8 cellular contexts compared by ENCODE assay signal in the genomic region with DNA sequence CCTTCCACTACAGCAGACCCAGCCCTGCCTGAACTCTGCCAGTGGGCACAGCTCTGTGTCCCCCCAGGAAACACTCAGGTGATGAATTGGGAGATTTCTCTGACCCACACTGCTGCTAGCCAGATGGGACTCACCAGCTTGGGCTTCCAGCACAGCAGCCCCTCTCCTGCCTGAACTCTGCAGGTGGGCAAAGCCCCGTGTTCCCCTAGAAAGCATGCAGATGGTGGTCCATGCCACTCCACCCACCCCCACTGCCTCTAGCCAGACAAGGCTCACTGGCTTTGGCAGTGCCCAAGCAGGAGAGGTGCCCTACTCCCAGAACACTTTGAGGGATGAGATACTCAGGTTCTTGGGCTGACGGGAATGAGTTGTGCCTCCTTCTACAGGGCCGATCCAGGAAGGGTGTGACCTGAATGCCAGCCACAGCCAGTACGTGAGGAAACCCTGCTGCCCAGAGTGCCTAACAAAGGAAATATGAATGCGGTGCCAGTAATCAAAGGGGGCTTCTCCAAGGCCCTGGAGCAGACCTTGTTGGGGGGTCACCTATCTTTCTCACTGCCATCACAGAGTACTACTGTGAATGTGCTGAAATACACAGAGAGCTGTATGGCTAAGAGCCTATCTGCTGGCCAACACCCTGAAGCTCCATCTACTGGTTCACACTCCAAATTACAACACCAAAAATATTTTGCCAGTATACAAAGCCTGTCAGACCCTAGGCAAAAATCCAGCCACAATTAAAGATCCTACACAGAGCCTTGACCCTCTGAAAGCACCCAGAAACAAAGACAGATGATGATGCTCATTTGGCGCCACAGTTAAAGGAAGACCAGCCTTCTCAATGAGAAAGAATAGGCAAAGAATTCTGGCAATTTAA.
DNase-seq lines count a peak whose midpoint lies in the region; ATAC-seq and TF ChIP-seq lines count a peak whose summit lies in the region.

No MANE protein-coding gene starts in this region.

- H3K36me3 ChIP-seq in testis (ENCODE audit: low read depth, missing control alignments) = no peaks in the 10 kb centered on the region
- no peaks in the 10 kb centered on the region for H3K36me3 ChIP-seq in gastroesophageal sphincter

- no peak for TF ChIP-seq EP300 in gastroesophageal sphincter (IDR thresholded peaks at IDR 0.05)

- H3K9me3 ChIP-seq in testis (no peaks in the 10 kb centered on the region), gastroesophageal sphincter (no peaks in the 10 kb centered on the region)

- H3K4me3 ChIP-seq in testis = no peak overlapping the region
- H3K4me3 ChIP-seq in gastroesophageal sphincter = no peak overlapping the region

- H3K9me3 Mint-ChIP-seq in stimulated activated memory B cell treated with anti-CD40 and anti-IgM and Interleukin-4, amounts not matched to agents 10 μg/mL and 1 μg/mL and 100 μg/mL, for 72 hours = peaks cover 6% of the 10 kb centered on the region

- H3K36me3 Mint-ChIP-seq in stimulated activated memory B cell treated with anti-CD40 and anti-IgM and Interleukin-4, amounts not matched to agents 10 μg/mL and 1 μg/mL and 100 μg/mL, for 72 hours = peaks cover 11% of the 10 kb centered on the region

- peak; percentile 70 for ATAC-seq in stimulated activated memory B cell treated with anti-CD40 and anti-IgM and Interleukin-4, amounts not matched to agents 10 μg/mL and 1 μg/mL and 100 μg/mL, for 72 hours
- ATAC-seq in HG03520 (IDR thresholded peaks at IDR 0.05; ENCODE audit: unreplicated experiment) (no peak), gastroesophageal sphincter (no peak)

- H3K27ac ChIP-seq in RWPE1 (no peak overlapping the region), testis (no peak overlapping the region), gastroesophageal sphincter (no peak overlapping the region)

- H3K4me1 ChIP-seq in testis (no peaks in the 10 kb centered on the region), gastroesophageal sphincter (no peaks in the 10 kb centered on the region)

- H3K4me3 Mint-ChIP-seq in stimulated activated memory B cell treated with anti-CD40 and anti-IgM and Interleukin-4, amounts not matched to agents 10 μg/mL and 1 μg/mL and 100 μg/mL, for 72 hours = no peak overlapping the region

- POLR2A ChIA-PET in RWPE1 (lab: Yijun Ruan, JAX; ENCODE audit: low non-redundant PET) = no interaction called here

- H3K27me3 ChIP-seq in testis = no peaks in the 10 kb centered on the region
- no peaks in the 10 kb centered on the region for H3K27me3 ChIP-seq in gastroesophageal sphincter

- CTCF ChIA-PET in RWPE1 (lab: Yijun Ruan, JAX) = interaction anchor here (0.5 to 0.9 kb wide), 4 partner anchors 170 to 1598 kb away, joined by 3 to 4 read pairs (median 3); no protein-coding TSS in a partner anchor

- H3K27ac Mint-ChIP-seq in stimulated activated memory B cell treated with anti-CD40 and anti-IgM and Interleukin-4, amounts not matched to agents 10 μg/mL and 1 μg/mL and 100 μg/mL, for 72 hours = peak overlapping the region; percentile 61

- DNase-seq in ELR (ENCODE audit: low read depth) = peak; percentile 59
- DNase-seq in HCEC 1CT = peak; percentile 27
- DNase-seq in RWPE1 (ENCODE audit: low spot score) = peak; percentile 3
- peak; percentile 16 to 27 for DNase-seq in erythroblast (lab: John Stamatoyannopoulos, UW)
- DNase-seq in testis = no peak

- 70 to 88% methylated on average over 2 to 6 of the region's 6 CpGs for WGBS in testis, 2 donors
- WGBS in gastroesophageal sphincter (ENCODE audit: low coverage in 1 of 2), 2 donors = 89% methylated on average over 1 of the region's 6 CpGs; no CpG with 5 or more reads in 1 of the 2 donors

- H3K4me1 Mint-ChIP-seq in stimulated activated memory B cell treated with anti-CD40 and anti-IgM and Interleukin-4, amounts not matched to agents 10 μg/mL and 1 μg/mL and 100 μg/mL, for 72 hours = peaks cover 33% of the 10 kb centered on the region

- intact Hi-C loops in testis (cut with DNase I; ENCODE audit: low total_unique reads) = no loop called here

- no peaks in the 10 kb centered on the region for H3K27me3 Mint-ChIP-seq in stimulated activated memory B cell treated with anti-CD40 and anti-IgM and Interleukin-4, amounts not matched to agents 10 μg/mL and 1 μg/mL and 100 μg/mL, for 72 hours

- no peak for TF ChIP-seq CTCF in RWPE1 (conservative IDR thresholded peaks at IDR 0.05; ENCODE audit: low read depth)
- peak in 1 of 3 experiments; percentile 40 for TF ChIP-seq CTCF in testis (IDR thresholded peaks at IDR 0.05)
- peak in 2 of 4 experiments; percentile 24 to 32 for TF ChIP-seq CTCF in gastroesophageal sphincter (IDR thresholded peaks at IDR 0.05)

- TF ChIP-seq POLR2A in erythroblast (IDR thresholded peaks at IDR 0.05; ENCODE audit: low read length) = no peak
- no peak for TF ChIP-seq POLR2A in testis (IDR thresholded peaks at IDR 0.05)
- no peak for TF ChIP-seq POLR2A in gastroesophageal sphincter (IDR thresholded peaks at IDR 0.05)
